In the genomic region with DNA sequence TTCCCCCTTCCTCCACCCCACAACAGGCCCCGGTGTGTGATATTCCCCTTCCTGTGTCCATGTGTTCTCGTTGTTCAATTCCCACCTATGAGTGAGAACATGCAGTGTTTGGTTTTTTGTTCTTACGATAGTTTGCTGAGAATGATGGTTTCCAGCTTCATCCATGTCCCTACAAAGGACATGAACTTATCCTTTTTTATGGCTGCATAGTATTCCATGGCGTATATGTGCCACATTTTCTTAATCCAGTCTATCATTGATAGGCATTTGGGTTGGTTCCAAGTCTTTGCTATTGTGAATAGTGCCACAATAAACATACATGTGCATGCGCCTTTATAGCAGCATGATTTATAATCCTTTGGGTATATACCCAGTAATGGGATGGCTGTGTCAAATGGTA, we compare ENCODE assay signal across 4 cellular contexts. TPM values are rescaled to one million over a fixed set of nuclear protein-coding genes. Genes with fewer than 3 reads are reported as not detected.
"Had no signal": no experiment of that assay in that cellular context is flagged by ENCODE, and none has a peak within 500 bp of the region (broad histone marks: within the 10 kb centered on the region; RNA-seq: fewer than 3 reads in every experiment).

No MANE protein-coding gene starts in this region.

RNA-seq across cellular contexts. Expression of gene RPRML, which starts 24.8 kb away (rescaled TPM):
- total RNA-seq: LHCN-M2, M059J, MCF 10A, NCI-H460 had no signal
